In genomic region chr18:8232791-8233190, GRCh38 we compare ENCODE assay signal across 20 cellular contexts.
DNase-seq lines count a peak whose midpoint lies in the region; ATAC-seq, FAIRE-seq and TF ChIP-seq lines count a peak whose summit lies in the region.
"Had no signal": no experiment of that assay in that cellular context is flagged by ENCODE, and none has a peak within 500 bp of the region (broad histone marks: within the 10 kb centered on the region; RNA-seq: fewer than 3 reads in every experiment).

No MANE protein-coding gene starts in this region.

- H3K4me1 ChIP-seq in H1 (replicated peaks in 1 of 4; ENCODE audit: control insufficient read depth in 3 of 4, insufficient read depth in 4 of 4, low read length in 3 of 4) (no peaks in the 10 kb centered on the region), mesendoderm (ENCODE audit: control insufficient read depth, low read depth, low read length) (peaks cover 11% of the 10 kb centered on the region)

- H3K79me1 ChIP-seq in H1 (ENCODE audit: low read depth, low read length), result no peaks in the 10 kb centered on the region
- H3K79me1 ChIP-seq in mesendoderm (ENCODE audit: low read length), result no peaks in the 10 kb centered on the region

- no peak overlapping the region for H3K4ac ChIP-seq in H1 (replicated peaks; ENCODE audit: insufficient read length, low read depth, low read length)
- H3K4ac ChIP-seq in mesendoderm (ENCODE audit: low read depth, low read length), result peak overlapping the region; percentile 73

- H2BK12ac ChIP-seq in H1 (ENCODE audit: low read depth, low read length), result no peak overlapping the region

- H3K14ac ChIP-seq in H1 (ENCODE audit: insufficient read length), result no peak overlapping the region

- TF ChIP-seq POLR2A in H1 (IDR thresholded peaks at IDR 0.05; ENCODE audit: control extremely low read depth in 1 of 2, low read depth in 2 of 2, low read length in 2 of 2), result no peak

- TF ChIP-seq CTCF in CD4-positive, alpha-beta T cell (IDR thresholded peaks at IDR 0.05), result no peak
- TF ChIP-seq CTCF in H1 (IDR thresholded peaks at IDR 0.05; ENCODE audit: control extremely low read depth in 1 of 3, insufficient read depth in 1 of 3, low read depth in 1 of 3, low read length in 3 of 3), result no peak

- no peak overlapping the region for H3K4me2 ChIP-seq in H1 (ENCODE audit: insufficient read depth in 1 of 2, low read depth in 2 of 2, low read length in 2 of 2)
- no peak overlapping the region for H3K4me2 ChIP-seq in mesendoderm (ENCODE audit: low read length)

- H3K27me3 ChIP-seq in CD4-positive, alpha-beta T cell (ENCODE audit: control insufficient read depth, insufficient read depth, low read length), result no peaks in the 10 kb centered on the region
- no peaks in the 10 kb centered on the region for H3K27me3 ChIP-seq in H1 (replicated peaks in 1 of 4; ENCODE audit: control insufficient read depth in 3 of 4, extremely low read depth in 1 of 4, insufficient read depth in 3 of 4, low read length in 3 of 4)
- no peaks in the 10 kb centered on the region for H3K27me3 ChIP-seq in mesendoderm (ENCODE audit: insufficient read depth, low read length, poor library complexity)
- H3K27me3 ChIP-seq: MG63 had no signal

- CTCF ChIA-PET in CD4-positive, alpha-beta T cell (lab: Charles Lee), result no interaction called here
- CTCF ChIA-PET in H1 (lab: Charles Lee; ENCODE audit: partially characterized antibody), result interaction anchor here (0.9 kb wide), 1 partner anchor 12 kb away, joined by 3 read pairs; no protein-coding TSS in a partner anchor
- CTCF ChIA-PET in activated naive CD4-positive, alpha-beta T cell treated with anti-CD3 and anti-CD28 coated beads, Interleukin-2, amount 10 ng/mL, durations not matched to agents 7 days and 5 days (lab: Charles Lee), result no interaction called here

- DNase-seq in CD4-positive, alpha-beta T cell, result no peak
- DNase-seq in Jurkat, Clone E6-1 (ENCODE audit: low read depth, low spot score), result peak; percentile 57
- no peak for DNase-seq in H1 (ENCODE audit: low read depth in 1 of 2, low spot score in 2 of 2)
- DNase-seq in mesendoderm, result peak; percentile 99
- no peak for DNase-seq in activated naive CD4-positive, alpha-beta T cell treated with anti-CD3 and anti-CD28 coated beads, Interleukin-2, amount 10 ng/mL, durations not matched to agents 7 days and 5 days
- no peak for DNase-seq in nucleus accumbens (lab: John Stamatoyannopoulos, UW)
- no peak for DNase-seq in AML-193 (lab: John Stamatoyannopoulos, UW)
- DNase-seq: 8988T, HCEC 1CT, Kasumi-1, MG63, NCI-H1417, NCI-H1694 treated with DMSO at 0.1 percent for 48 hours, NCI-H2081 treated with DMSO at 0.1 percent for 48 hours, NCI-H524 treated with DMSO at 0.1 percent for 48 hours, OCI-M1, Right ventricle myocardium superior had no signal

- 77% methylated on average over 4 of the region's 4 CpGs; no CpG with 5 or more reads in 1 of the 2 experiments for WGBS in H1 (ENCODE audit: extremely low coverage in 1 of 2, insufficient coverage in 1 of 2, insufficient read length in 1 of 2, insufficient replicate concordance in 2 of 2, low coverage in 1 of 2, low lambda C conversion rate in 2 of 2, missing lambda C conversion rate in 1 of 2), 2 experiments
- no CpG with 5 or more reads among the region's 4 CpGs for WGBS in mesendoderm (ENCODE audit: extremely low coverage, insufficient coverage, low lambda C conversion rate)

- H2BK5ac ChIP-seq in H1 (ENCODE audit: low read depth, low read length), result no peak overlapping the region
- H2BK5ac ChIP-seq in mesendoderm (ENCODE audit: low read length), result peak overlapping the region; percentile 100

- ATAC-seq in CD4-positive, alpha-beta T cell (ENCODE audit: poor library complexity), result no peak
- no peak for ATAC-seq in HG02938 (IDR thresholded peaks at IDR 0.05; ENCODE audit: unreplicated experiment)
- ATAC-seq: GM12878 had no signal

- no peaks in the 10 kb centered on the region for H3K36me3 Mint-ChIP-seq in CD4-positive, alpha-beta T cell (ENCODE audit: low read depth)
- H3K36me3 Mint-ChIP-seq in activated naive CD4-positive, alpha-beta T cell treated with anti-CD3 and anti-CD28 coated beads, Interleukin-2, amount 10 ng/mL, durations not matched to agents 7 days and 5 days, result no peaks in the 10 kb centered on the region
- H3K36me3 Mint-ChIP-seq: CD14-positive monocyte had no signal

- no peak for TF ChIP-seq EP300 in H1 (IDR thresholded peaks at IDR 0.05; ENCODE audit: borderline replicate concordance in 1 of 2, low read depth in 2 of 2, low read length in 2 of 2)

- no peaks in the 10 kb centered on the region for H4K20me1 ChIP-seq in H1 (replicated peaks in 1 of 2; ENCODE audit: control insufficient read depth in 1 of 2, insufficient read depth in 2 of 2, low read length in 2 of 2)

- no peak overlapping the region for H2AK5ac ChIP-seq in H1 (ENCODE audit: low read depth, low read length)
- H2AK5ac ChIP-seq in mesendoderm (ENCODE audit: low read length), result peak overlapping the region; percentile 3

- H3K23me2 ChIP-seq in H1 (ENCODE audit: low read depth, low read length), result no peaks in the 10 kb centered on the region

- H3K36me3 ChIP-seq in H1 (ENCODE audit: control insufficient read depth in 2 of 4, insufficient read depth in 4 of 4, low read length in 3 of 4) (no peaks in the 10 kb centered on the region), mesendoderm (ENCODE audit: control insufficient read depth, insufficient read depth, low read length) (no peaks in the 10 kb centered on the region)
- H3K36me3 ChIP-seq: MG63 had no signal

- H3K9ac ChIP-seq in H1 (replicated peaks in 1 of 4; ENCODE audit: extremely low read depth in 1 of 4, low read depth in 3 of 4, low read length in 3 of 4) (no peak overlapping the region), mesendoderm (ENCODE audit: low read length) (no peak overlapping the region)

- no peak for TF ChIP-seq RAD21 in H1 (IDR thresholded peaks at IDR 0.05 in 1 of 2, conservative IDR thresholded peaks at IDR 0.05 in 1 of 2; ENCODE audit: low read depth in 2 of 2, low read length in 2 of 2)

- H4K8ac ChIP-seq in H1 (ENCODE audit: extremely low read depth, insufficient read depth, low read length) (no peak overlapping the region), mesendoderm (ENCODE audit: low read depth, low read length) (no peak overlapping the region)

- H3K9me3 Mint-ChIP-seq in CD4-positive, alpha-beta T cell, result peaks cover 9% of the 10 kb centered on the region
- no peaks in the 10 kb centered on the region for H3K9me3 Mint-ChIP-seq in activated naive CD4-positive, alpha-beta T cell treated with anti-CD3 and anti-CD28 coated beads, Interleukin-2, amount 10 ng/mL, durations not matched to agents 7 days and 5 days

- intact Hi-C loops in CD4-positive, alpha-beta T cell (cut with DNase I, micrococcal nuclease), result no loop called here

- no peak overlapping the region for H3K27ac ChIP-seq in CD4-positive, alpha-beta T cell (ENCODE audit: low read depth, low read length)
- H3K27ac ChIP-seq in H1 (ENCODE audit: low read depth, low read length), result no peak overlapping the region
- peak overlapping the region; percentile 90 for H3K27ac ChIP-seq in mesendoderm (ENCODE audit: low read depth, low read length)

- H4K5ac ChIP-seq in H1 (ENCODE audit: insufficient read length, low read depth, low read length) (no peak overlapping the region), mesendoderm (ENCODE audit: low read length) (no peak overlapping the region)

- POLR2A ChIA-PET in CD4-positive, alpha-beta T cell (lab: Charles Lee), result interaction anchor here (0.6 kb wide), 1 partner anchor 62 kb away, joined by 3 read pairs; no protein-coding TSS in a partner anchor
- POLR2A ChIA-PET in H1 (lab: Charles Lee; ENCODE audit: partially characterized antibody), result no interaction called here

- H3K18ac ChIP-seq in H1 (ENCODE audit: extremely low read depth, low read length) (no peak overlapping the region), mesendoderm (ENCODE audit: low read length) (peak overlapping the region; percentile 88)

- H3K56ac ChIP-seq in H1 (replicated peaks; ENCODE audit: insufficient read length, low read depth, low read length) (no peak overlapping the region), mesendoderm (ENCODE audit: low read length) (peak overlapping the region; percentile 80)

- peaks cover 11% of the 10 kb centered on the region for H3K4me1 Mint-ChIP-seq in CD4-positive, alpha-beta T cell (ENCODE audit: low read depth)
- H3K4me1 Mint-ChIP-seq in activated naive CD4-positive, alpha-beta T cell treated with anti-CD3 and anti-CD28 coated beads, Interleukin-2, amount 10 ng/mL, durations not matched to agents 7 days and 5 days, result peaks cover 2% of the 10 kb centered on the region
- H3K4me1 Mint-ChIP-seq: CD14-positive monocyte had no signal

- H3K4me3 ChIP-seq in Jurkat, Clone E6-1 (ENCODE audit: low read length), result no peak overlapping the region
- H3K4me3 ChIP-seq in H1 (ENCODE audit: extremely low read depth in 1 of 4, insufficient read depth in 2 of 4, low read depth in 3 of 4, low read length in 4 of 4) (no peak overlapping the region), mesendoderm (ENCODE audit: low read length) (no peak overlapping the region)
- H3K4me3 ChIP-seq: GM12878, MG63 had no signal

- FAIRE-seq in H1 (lab: Jason Lieb, UNC), result no peak
- FAIRE-seq: GM12878 had no signal

- H2BK20ac ChIP-seq in H1 (ENCODE audit: low read length), result no peak overlapping the region

- H4K91ac ChIP-seq in H1 (replicated peaks; ENCODE audit: insufficient read length, low read length), result no peak overlapping the region

- H3K4me3 Mint-ChIP-seq in CD4-positive, alpha-beta T cell, result no peak overlapping the region
- no peak overlapping the region for H3K4me3 Mint-ChIP-seq in activated naive CD4-positive, alpha-beta T cell treated with anti-CD3 and anti-CD28 coated beads, Interleukin-2, amount 10 ng/mL, durations not matched to agents 7 days and 5 days
- H3K4me3 Mint-ChIP-seq: CD14-positive monocyte had no signal

- H2BK120ac ChIP-seq in H1 (replicated peaks; ENCODE audit: low read depth, low read length), result no peak overlapping the region
- peak overlapping the region; percentile 18 for H2BK120ac ChIP-seq in mesendoderm (ENCODE audit: low read depth, low read length)

- peak overlapping the region; percentile 11 for H3K27ac Mint-ChIP-seq in CD4-positive, alpha-beta T cell
- H3K27ac Mint-ChIP-seq in activated naive CD4-positive, alpha-beta T cell treated with anti-CD3 and anti-CD28 coated beads, Interleukin-2, amount 10 ng/mL, durations not matched to agents 7 days and 5 days, result no peak overlapping the region
- H3K27ac Mint-ChIP-seq: CD14-positive monocyte had no signal

- H3K23ac ChIP-seq in H1 (ENCODE audit: insufficient read length) (no peak overlapping the region), mesendoderm (ENCODE audit: low read length) (no peak overlapping the region)

- H3K79me2 ChIP-seq in H1 (ENCODE audit: control insufficient read depth in 1 of 2, insufficient read depth in 2 of 2, low read length in 2 of 2) (no peaks in the 10 kb centered on the region), mesendoderm (ENCODE audit: control insufficient read depth, insufficient read depth, low read length) (no peaks in the 10 kb centered on the region)

- H2AFZ ChIP-seq in H1 (ENCODE audit: low read length), result no peak overlapping the region

- H3K9me3 ChIP-seq in CD4-positive, alpha-beta T cell (ENCODE audit: control insufficient read depth, low read length), result no peaks in the 10 kb centered on the region
- no peaks in the 10 kb centered on the region for H3K9me3 ChIP-seq in H1 (ENCODE audit: insufficient read depth in 2 of 2, low read depth in 1 of 2, low read length in 1 of 2)
- H3K9me3 ChIP-seq: MG63 had no signal

- no peaks in the 10 kb centered on the region for H3K27me3 Mint-ChIP-seq in CD4-positive, alpha-beta T cell
- no peaks in the 10 kb centered on the region for H3K27me3 Mint-ChIP-seq in activated naive CD4-positive, alpha-beta T cell treated with anti-CD3 and anti-CD28 coated beads, Interleukin-2, amount 10 ng/mL, durations not matched to agents 7 days and 5 days

- H2BK15ac ChIP-seq in H1 (ENCODE audit: low read length) (no peak overlapping the region), mesendoderm (replicated peaks; ENCODE audit: low read depth) (no peak overlapping the region)

Comparison
In these comparisons a context has a peak if more than half of its experiments do, and no peak if none do; other contexts are left out.
1. DNase-seq: peak in Jurkat, Clone E6-1 (single experiment) and mesendoderm (single experiment); none in CD4-positive, alpha-beta T cell (0 of 10), H1 (0 of 2), activated naive CD4-positive, alpha-beta T cell treated with anti-CD3 and anti-CD28 coated beads, Interleukin-2, amount 10 ng/mL, durations not matched to agents 7 days and 5 days (single experiment), nucleus accumbens (0 of 56) and AML-193 (0 of 2).